Comparison of ENCODE assay signal across 20 cellular contexts in genomic region chr20:44547419-44547818, GRCh38.
"Had no signal": no experiment of that assay in that cellular context is flagged by ENCODE, and none has a peak within 500 bp of the region (broad histone marks: within the 10 kb centered on the region; RNA-seq: fewer than 3 reads in every experiment).

No MANE protein-coding gene starts in this region.

- H3K4me3 ChIP-seq: adrenal gland, dorsolateral prefrontal cortex, right lobe of liver, testis, upper lobe of right lung had no signal

- H3K4me3 Mint-ChIP-seq: activated naive CD8-positive, alpha-beta T cell; activated T-cell treated with anti-CD3 and anti-CD28 coated beads, Interleukin-2, amount 50 U/mL, for 4 hours; stimulated activated effector memory CD8-positive, alpha-beta T cell treated with anti-CD3 and anti-CD28 coated beads, Interleukin-12 subunit alpha, Interleukin-12 subunit beta, amount 100 ng/mL, for 72 hours; T-cell; T-helper 2 cell treated with Interferon-gamma antibody and Interleukin-4, amounts not matched to agents 5 μg/mL and 100 μg/mL, for 36 hours had no signal

- H3K36me3 ChIP-seq: adrenal gland, ascending aorta, right lobe of liver, upper lobe of right lung had no signal

- H3K27me3 Mint-ChIP-seq: activated naive CD8-positive, alpha-beta T cell had no signal

- H3K36me3 Mint-ChIP-seq: stimulated activated effector memory CD8-positive, alpha-beta T cell treated with anti-CD3 and anti-CD28 coated beads, Interleukin-12 subunit alpha, Interleukin-12 subunit beta, amount 100 ng/mL, for 72 hours; T-cell had no signal

- ATAC-seq: activated T-cell treated with anti-CD3 and anti-CD28 coated beads, Interleukin-2, amount 50 U/mL, for 4 hours; stimulated activated effector memory CD8-positive, alpha-beta T cell treated with anti-CD3 and anti-CD28 coated beads, Interleukin-12 subunit alpha, Interleukin-12 subunit beta, amount 100 ng/mL, for 72 hours; T-cell; upper lobe of right lung had no signal

- H3K27ac Mint-ChIP-seq: activated naive CD8-positive, alpha-beta T cell; activated T-helper 2 cell treated with anti-CD3 and anti-CD28 coated beads, Interferon-gamma antibody, Interleukin-2, Interleukin-4, amounts not matched to agents 10 μg/mL and 5 μg/mL and 100 μg/mL, durations not matched to agents 14 hours and 24 hours and 36 hours; stimulated activated effector memory CD8-positive, alpha-beta T cell treated with anti-CD3 and anti-CD28 coated beads, Interleukin-12 subunit alpha, Interleukin-12 subunit beta, amount 100 ng/mL, for 72 hours; T-cell; T-helper 2 cell treated with Interferon-gamma antibody and Interleukin-4, amounts not matched to agents 5 μg/mL and 100 μg/mL, for 36 hours had no signal

- H3K9me3 Mint-ChIP-seq: activated T-cell treated with anti-CD3 and anti-CD28 coated beads, Interleukin-2, amount 50 U/mL, for 4 hours; activated T-helper 2 cell treated with anti-CD3 and anti-CD28 coated beads, Interferon-gamma antibody, Interleukin-2, Interleukin-4, amounts not matched to agents 10 μg/mL and 5 μg/mL and 100 μg/mL, durations not matched to agents 14 hours and 24 hours and 36 hours; stimulated activated effector memory CD8-positive, alpha-beta T cell treated with anti-CD3 and anti-CD28 coated beads, Interleukin-12 subunit alpha, Interleukin-12 subunit beta, amount 100 ng/mL, for 72 hours; T-cell; T-helper 2 cell treated with Interferon-gamma antibody and Interleukin-4, amounts not matched to agents 5 μg/mL and 100 μg/mL, for 36 hours had no signal

- DNase-seq: activated CD8-positive, alpha-beta memory T cell treated with anti-CD3 and anti-CD28 coated beads, Interleukin-2, amount 50 U/mL, for 48 hours; activated naive CD4-positive, alpha-beta T cell; activated T-cell treated with anti-CD3 and anti-CD28 coated beads, Interleukin-2, amount 50 U/mL, for 4 hours; adrenal gland; central memory CD4-positive, alpha-beta T cell; dorsolateral prefrontal cortex; kidney; midbrain; occipital lobe; right lobe of liver; small intestine; stimulated activated CD4-positive, alpha-beta T cell treated with anti-CD3 and anti-CD28 coated beads, Interleukin-2, amount 100 ng/mL, for 24 hours; T-cell; testis; upper lobe of right lung had no signal

- H3K27me3 ChIP-seq: adrenal gland, ascending aorta, dorsolateral prefrontal cortex, right lobe of liver, testis, upper lobe of right lung had no signal

- H3K27ac ChIP-seq: testis had no signal

- H3K9me3 ChIP-seq: adrenal gland, ascending aorta, right lobe of liver, testis, upper lobe of right lung had no signal
